25 cellular contexts compared by ENCODE assay signal in the genomic region with DNA sequence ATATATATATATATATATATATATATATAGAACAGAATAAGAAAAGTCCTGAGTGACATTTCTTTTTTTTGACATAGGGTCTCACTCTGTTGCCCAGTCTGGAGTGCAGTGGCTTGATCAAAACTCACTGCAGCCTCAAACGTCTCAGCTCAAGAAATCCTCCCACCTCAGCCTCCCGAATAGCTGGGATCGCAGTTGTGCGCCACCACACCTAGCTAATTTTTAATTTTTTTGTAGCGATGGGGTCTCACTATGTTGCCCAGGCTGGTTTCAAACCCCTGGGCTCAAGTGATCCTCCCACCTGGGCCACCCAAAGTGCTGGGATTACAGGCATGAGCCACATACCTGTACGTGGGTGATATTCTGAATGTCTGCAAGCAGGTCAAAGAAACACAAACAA. TPM values are rescaled to one million over a fixed set of nuclear protein-coding genes. Genes with fewer than 3 reads are reported as not detected.
"Had no signal": no experiment of that assay in that cellular context is flagged by ENCODE, and none has a peak within 500 bp of the region (broad histone marks: within the 10 kb centered on the region; RNA-seq: fewer than 3 reads in every experiment).

No MANE protein-coding gene starts in this region.

- H3K4me3 ChIP-seq: colonic mucosa, esophagus squamous epithelium, gastrocnemius medialis, heart left ventricle, hepatocyte, left lung, lower lobe of right lung had no signal

- H3K27me3 ChIP-seq: colonic mucosa, gastrocnemius medialis, hepatocyte, left lung had no signal

- FAIRE-seq: islet of Langerhans, keratinocyte had no signal

- H3K79me2 ChIP-seq: hepatocyte had no signal

- H3K4me2 ChIP-seq: hepatocyte had no signal

- H3K27ac ChIP-seq: colonic mucosa, esophagus squamous epithelium, gastrocnemius medialis, heart left ventricle, hepatocyte, left lung, lower lobe of right lung had no signal

- DNase-seq: colonic mucosa; cortex of kidney; effector CD8-positive, alpha-beta T cell; effector memory CD8-positive, alpha-beta T cell; endodermal cell; erythroblast; esophagus squamous epithelium; foreskin fibroblast; foreskin melanocyte; gastrocnemius medialis; glutamatergic neuron; heart left ventricle; hypothalamus; left cardiac atrium; left lung; left ventricle myocardium superior; lower lobe of right lung; mesendoderm; midbrain; naive thymus-derived CD4-positive, alpha-beta T cell had no signal

- H3K36me3 ChIP-seq: colonic mucosa, esophagus squamous epithelium, gastrocnemius medialis, heart left ventricle, left lung, lower lobe of right lung had no signal

- H2AFZ ChIP-seq: hepatocyte had no signal

- H3K4me1 ChIP-seq: colonic mucosa, left lung had no signal

- H3K9me3 ChIP-seq: colonic mucosa, esophagus squamous epithelium, gastrocnemius medialis, heart left ventricle, left lung, lower lobe of right lung had no signal

- ATAC-seq: effector memory CD8-positive, alpha-beta T cell; esophagus mucosa; gastrocnemius medialis; heart left ventricle; left cardiac atrium; left lung; left ventricle myocardium superior; lower lobe of right lung; naive thymus-derived CD4-positive, alpha-beta T cell had no signal

RNA-seq across cellular contexts. Expression of a gene that starts 48.3 kb away (rescaled TPM):
- total RNA-seq: mononuclear cell had no signal
- polyA plus RNA-seq: naive thymus-derived CD4-positive, alpha-beta T cell had no signal
